Comparison of ENCODE assay signal across 33 cellular contexts in the genomic region with DNA sequence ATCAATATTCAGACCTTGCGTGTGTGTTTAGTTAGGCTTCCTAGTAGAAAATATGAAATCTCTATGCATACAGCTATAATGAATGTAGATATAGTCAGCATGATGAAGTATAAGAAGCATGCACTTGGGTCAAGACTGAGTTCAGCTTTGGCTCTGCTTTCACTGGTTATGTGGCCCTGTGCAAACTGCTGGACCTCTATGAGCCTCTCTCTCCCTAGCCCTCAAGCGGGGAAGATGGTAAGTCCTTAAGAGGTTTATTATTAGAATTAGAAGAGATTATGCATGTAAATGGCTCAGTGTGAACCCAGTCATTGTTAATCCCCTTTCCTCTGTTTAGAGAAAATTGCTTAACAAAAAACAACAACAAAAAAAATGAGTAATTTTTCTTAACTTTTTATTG.
"Had no signal": no experiment of that assay in that cellular context is flagged by ENCODE, and none has a peak within 500 bp of the region (broad histone marks: within the 10 kb centered on the region; RNA-seq: fewer than 3 reads in every experiment).

No MANE protein-coding gene starts in this region.

- DNase-seq: activated CD4-positive, alpha-beta memory T cell treated with anti-CD3 and anti-CD28 coated beads for 36 hours; activated CD4-positive, alpha-beta T cell treated with anti-CD3 and anti-CD28 coated beads for 36 hours; activated CD4-positive, alpha-beta T cell treated with anti-CD3 and anti-CD28 coated beads, Interleukin-2, amount 10 ng/mL, durations not matched to agents 24 days and 14 days; activated CD4-positive, CD25-positive, alpha-beta regulatory T cell; activated CD4-positive, CD25-positive, alpha-beta regulatory T cell treated with anti-CD3 and anti-CD28 coated beads, Interleukin-2, amount 50 U/mL, for 72 hours; activated CD8-positive, alpha-beta memory T cell treated with anti-CD3 and anti-CD28 coated beads, Interleukin-2, amount 10 ng/mL, durations not matched to agents 7 days and 5 days; activated CD8-positive, alpha-beta memory T cell treated with anti-CD3 and anti-CD28 coated beads, Interleukin-2, amount 50 U/mL, for 4 hours; activated CD8-positive, alpha-beta T cell treated with anti-CD3 and anti-CD28 coated beads, Interleukin-2, amount 10 ng/mL, durations not matched to agents 7 days and 5 days; activated effector memory CD4-positive, alpha-beta T cell treated with anti-CD3 and anti-CD28 coated beads, Interleukin-2, amount 50 U/mL, for 16 hours; activated naive CD4-positive, alpha-beta T cell treated with anti-CD3 and anti-CD28 coated beads for 36 hours; activated naive CD8-positive, alpha-beta T cell treated with anti-CD3 and anti-CD28 coated beads for 36 hours; activated naive CD8-positive, alpha-beta T cell treated with anti-CD3 and anti-CD28 coated beads, Interleukin-2, amount 50 U/mL, for 24 hours; activated T-cell treated with anti-CD3 and anti-CD28 coated beads, Interleukin-2, amount 50 U/mL, for 1 hour; activated T-cell treated with anti-CD3 and anti-CD28 coated beads, Interleukin-2, amount 50 U/mL, for 48 hours; adrenal gland; amygdala; aorta; body of pancreas; caudate nucleus; cortex of kidney; dermis blood vessel endothelial cell; effector CD4-positive, alpha-beta T cell; effector memory CD8-positive, alpha-beta T cell; erythroblast; foreskin melanocyte; heart right ventricle; T-helper 2 cell had no signal

- H3K4me1 ChIP-seq: adrenal gland, body of pancreas, esophagus muscularis mucosa, gastroesophageal sphincter, heart right ventricle had no signal

- H3K4me1 Mint-ChIP-seq: activated CD4-positive, alpha-beta T cell treated with anti-CD3 and anti-CD28 coated beads for 36 hours; activated CD4-positive, alpha-beta T cell treated with anti-CD3 and anti-CD28 coated beads, Interleukin-2, amount 10 ng/mL, durations not matched to agents 24 days and 14 days; activated CD8-positive, alpha-beta memory T cell treated with anti-CD3 and anti-CD28 coated beads, Interleukin-2, amount 10 ng/mL, durations not matched to agents 7 days and 5 days; activated naive CD4-positive, alpha-beta T cell treated with anti-CD3 and anti-CD28 coated beads, Interleukin-2, amount 50 U/mL, for 24 hours; activated naive CD8-positive, alpha-beta T cell treated with anti-CD3 and anti-CD28 coated beads for 36 hours; activated naive CD8-positive, alpha-beta T cell treated with anti-CD3 and anti-CD28 coated beads, Interleukin-2, amount 50 U/mL, for 24 hours had no signal

- H3K27ac ChIP-seq: adrenal gland, body of pancreas, esophagus muscularis mucosa, gastroesophageal sphincter, heart right ventricle, VCaP had no signal

- H3K36me3 ChIP-seq: adrenal gland, esophagus muscularis mucosa, gastroesophageal sphincter, heart right ventricle had no signal

- H3K27me3 Mint-ChIP-seq: activated CD4-positive, alpha-beta memory T cell treated with anti-CD3 and anti-CD28 coated beads for 36 hours; activated CD4-positive, alpha-beta T cell treated with anti-CD3 and anti-CD28 coated beads for 36 hours; activated CD4-positive, alpha-beta T cell treated with anti-CD3 and anti-CD28 coated beads, Interleukin-2, amount 10 ng/mL, durations not matched to agents 24 days and 14 days; activated CD8-positive, alpha-beta memory T cell treated with anti-CD3 and anti-CD28 coated beads, Interleukin-2, amount 10 ng/mL, durations not matched to agents 7 days and 5 days; activated naive CD4-positive, alpha-beta T cell treated with anti-CD3 and anti-CD28 coated beads, Interleukin-2, amount 50 U/mL, for 24 hours; activated naive CD8-positive, alpha-beta T cell treated with anti-CD3 and anti-CD28 coated beads for 36 hours; activated naive CD8-positive, alpha-beta T cell treated with anti-CD3 and anti-CD28 coated beads, Interleukin-2, amount 50 U/mL, for 24 hours; effector memory CD8-positive, alpha-beta T cell had no signal

- ATAC-seq: activated CD4-positive, alpha-beta T cell treated with anti-CD3 and anti-CD28 coated beads for 36 hours; activated CD8-positive, alpha-beta memory T cell treated with anti-CD3 and anti-CD28 coated beads, Interleukin-2, amount 10 ng/mL, durations not matched to agents 7 days and 5 days; activated CD8-positive, alpha-beta T cell treated with anti-CD3 and anti-CD28 coated beads, Interleukin-2, amount 10 ng/mL, durations not matched to agents 7 days and 5 days; activated naive CD8-positive, alpha-beta T cell treated with anti-CD3 and anti-CD28 coated beads, Interleukin-2, amount 50 U/mL, for 24 hours; body of pancreas; effector memory CD8-positive, alpha-beta T cell; gastroesophageal sphincter; heart right ventricle had no signal

- H3K9me3 Mint-ChIP-seq: activated CD4-positive, alpha-beta T cell treated with anti-CD3 and anti-CD28 coated beads, Interleukin-2, amount 10 ng/mL, durations not matched to agents 24 days and 14 days; activated naive CD8-positive, alpha-beta T cell treated with anti-CD3 and anti-CD28 coated beads for 36 hours; activated T-helper 2 cell treated with anti-CD3 and anti-CD28 coated beads, Interferon-gamma antibody, Interleukin-2, Interleukin-4, amounts not matched to agents 10 μg/mL and 5 μg/mL and 100 μg/mL, durations not matched to agents 14 hours and 24 hours and 36 hours had no signal

- H3K9me3 ChIP-seq: adrenal gland, body of pancreas had no signal

- H3K36me3 Mint-ChIP-seq: activated CD4-positive, alpha-beta memory T cell treated with anti-CD3 and anti-CD28 coated beads for 36 hours; activated CD8-positive, alpha-beta memory T cell treated with anti-CD3 and anti-CD28 coated beads, Interleukin-2, amount 10 ng/mL, durations not matched to agents 7 days and 5 days; activated naive CD4-positive, alpha-beta T cell treated with anti-CD3 and anti-CD28 coated beads, Interleukin-2, amount 50 U/mL, for 24 hours; activated naive CD8-positive, alpha-beta T cell treated with anti-CD3 and anti-CD28 coated beads for 36 hours had no signal

- H3K27me3 ChIP-seq: adrenal gland, body of pancreas, esophagus muscularis mucosa, gastroesophageal sphincter, heart right ventricle had no signal

- H3K4me3 ChIP-seq: adrenal gland, body of pancreas, esophagus muscularis mucosa, gastroesophageal sphincter, heart right ventricle had no signal

- H3K27ac Mint-ChIP-seq: activated CD4-positive, alpha-beta memory T cell treated with anti-CD3 and anti-CD28 coated beads for 36 hours; activated CD4-positive, alpha-beta T cell treated with anti-CD3 and anti-CD28 coated beads for 36 hours; activated CD4-positive, alpha-beta T cell treated with anti-CD3 and anti-CD28 coated beads, Interleukin-2, amount 10 ng/mL, durations not matched to agents 24 days and 14 days; activated CD8-positive, alpha-beta memory T cell treated with anti-CD3 and anti-CD28 coated beads, Interleukin-2, amount 10 ng/mL, durations not matched to agents 7 days and 5 days; activated CD8-positive, alpha-beta T cell treated with anti-CD3 and anti-CD28 coated beads, Interleukin-2, amount 10 ng/mL, durations not matched to agents 7 days and 5 days; activated naive CD4-positive, alpha-beta T cell treated with anti-CD3 and anti-CD28 coated beads for 36 hours; activated naive CD4-positive, alpha-beta T cell treated with anti-CD3 and anti-CD28 coated beads, Interleukin-2, amount 50 U/mL, for 24 hours; activated naive CD8-positive, alpha-beta T cell treated with anti-CD3 and anti-CD28 coated beads for 36 hours; activated naive CD8-positive, alpha-beta T cell treated with anti-CD3 and anti-CD28 coated beads, Interleukin-2, amount 50 U/mL, for 24 hours; activated T-helper 1 cell treated with anti-CD3 and anti-CD28 coated beads, Interleukin-12 subunit alpha, Interleukin-12 subunit beta, Interleukin-2, Interleukin-4 antibody, amounts not matched to agents 30 ng/mL and 10 ng/mL and 1 ng/mL, durations not matched to agents 14 hours and 24 hours and 36 hours; activated T-helper 2 cell treated with anti-CD3 and anti-CD28 coated beads, Interferon-gamma antibody, Interleukin-2, Interleukin-4, amounts not matched to agents 10 μg/mL and 5 μg/mL and 100 μg/mL, durations not matched to agents 14 hours and 24 hours and 36 hours; effector memory CD8-positive, alpha-beta T cell had no signal

- H3K4me3 Mint-ChIP-seq: activated CD4-positive, alpha-beta memory T cell treated with anti-CD3 and anti-CD28 coated beads for 36 hours; activated CD4-positive, alpha-beta T cell treated with anti-CD3 and anti-CD28 coated beads for 36 hours; activated CD4-positive, alpha-beta T cell treated with anti-CD3 and anti-CD28 coated beads, Interleukin-2, amount 10 ng/mL, durations not matched to agents 24 days and 14 days; activated CD8-positive, alpha-beta memory T cell treated with anti-CD3 and anti-CD28 coated beads, Interleukin-2, amount 10 ng/mL, durations not matched to agents 7 days and 5 days; activated CD8-positive, alpha-beta T cell treated with anti-CD3 and anti-CD28 coated beads, Interleukin-2, amount 10 ng/mL, durations not matched to agents 7 days and 5 days; activated naive CD4-positive, alpha-beta T cell treated with anti-CD3 and anti-CD28 coated beads for 36 hours; activated naive CD4-positive, alpha-beta T cell treated with anti-CD3 and anti-CD28 coated beads, Interleukin-2, amount 50 U/mL, for 24 hours; activated naive CD8-positive, alpha-beta T cell treated with anti-CD3 and anti-CD28 coated beads for 36 hours; activated naive CD8-positive, alpha-beta T cell treated with anti-CD3 and anti-CD28 coated beads, Interleukin-2, amount 50 U/mL, for 24 hours; activated T-helper 1 cell treated with anti-CD3 and anti-CD28 coated beads, Interleukin-12 subunit alpha, Interleukin-12 subunit beta, Interleukin-2, Interleukin-4 antibody, amounts not matched to agents 30 ng/mL and 10 ng/mL and 1 ng/mL, durations not matched to agents 14 hours and 24 hours and 36 hours; effector memory CD8-positive, alpha-beta T cell had no signal
